ENCODE assay signal across 24 cellular contexts in the genomic region with DNA sequence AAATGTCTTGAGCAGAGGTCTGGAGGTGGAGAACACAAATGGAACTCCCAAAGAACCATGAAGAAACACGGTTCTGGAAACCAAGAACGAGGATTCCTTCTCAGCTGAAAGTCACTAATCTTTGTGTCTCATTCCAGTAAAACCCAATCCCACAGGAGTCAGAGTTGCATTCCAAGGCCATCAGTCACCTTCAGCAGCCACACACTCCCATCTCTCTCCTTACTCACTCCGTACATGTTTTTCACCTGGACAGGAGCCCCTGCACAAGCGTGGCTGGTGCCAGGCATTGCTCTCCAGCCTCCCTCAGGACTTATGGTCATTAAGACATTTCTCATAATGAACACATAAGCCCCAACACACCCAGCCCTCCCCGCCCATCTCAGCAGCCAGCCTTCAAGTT.
DNase-seq lines count a peak whose midpoint lies in the region; ATAC-seq and TF ChIP-seq lines count a peak whose summit lies in the region.
"Had no signal": no experiment of that assay in that cellular context is flagged by ENCODE, and none has a peak within 500 bp of the region (broad histone marks: within the 10 kb centered on the region; RNA-seq: fewer than 3 reads in every experiment).

No MANE protein-coding gene starts in this region.

- H3K4me1 Mint-ChIP-seq in chondrocyte (ENCODE audit: low read depth): peaks cover 52% of the 10 kb centered on the region
- H3K4me1 Mint-ChIP-seq: activated CD4-positive, alpha-beta T cell treated with anti-CD3 and anti-CD28 coated beads for 36 hours; stimulated activated effector memory CD8-positive, alpha-beta T cell treated with anti-CD3 and anti-CD28 coated beads, Interleukin-12 subunit alpha, Interleukin-12 subunit beta, amount 100 ng/mL, for 72 hours had no signal

- peaks cover 3% of the 10 kb centered on the region for H3K9me3 Mint-ChIP-seq in chondrocyte (ENCODE audit: low read depth)
- H3K9me3 Mint-ChIP-seq: activated T-cell treated with anti-CD3 and anti-CD28 coated beads, Interleukin-2, amount 50 U/mL, for 72 hours; GM23338; nephron; stimulated activated effector memory CD8-positive, alpha-beta T cell treated with anti-CD3 and anti-CD28 coated beads, Interleukin-12 subunit alpha, Interleukin-12 subunit beta, amount 100 ng/mL, for 72 hours; T-helper 1 cell treated with Interleukin-12 subunit alpha and Interleukin-12 subunit beta and Interleukin-4 antibody, amounts not matched to agents 30 μg/mL and 1 μg/mL, for 36 hours had no signal

- CTCF ChIA-PET in PC-3 (lab: Charles Lee): no interaction called here

- H2AFZ ChIP-seq in PC-3 (ENCODE audit: low read length) (0 out of 2 replicates have a peak overlapping the region, but pooled peaks have one; percentile 51), osteoblast (ENCODE audit: low read length) (no peak overlapping the region)
- H2AFZ ChIP-seq: GM23338 had no signal

- peak overlapping the region; percentile 53 for H3K9ac ChIP-seq in PC-3 (ENCODE audit: low read length)

- H3F3A ChIP-seq in PC-3 (ENCODE audit: low read length, unreplicated experiment): no peaks in the 10 kb centered on the region

- no peak overlapping the region for H3K4me3 Mint-ChIP-seq in chondrocyte (ENCODE audit: unreplicated experiment)
- H3K4me3 Mint-ChIP-seq: activated CD4-positive, alpha-beta T cell treated with anti-CD3 and anti-CD28 coated beads for 36 hours; activated T-cell treated with anti-CD3 and anti-CD28 coated beads, Interleukin-2, amount 50 U/mL, for 72 hours; GM23338; nephron; stimulated activated effector memory CD8-positive, alpha-beta T cell treated with anti-CD3 and anti-CD28 coated beads, Interleukin-12 subunit alpha, Interleukin-12 subunit beta, amount 100 ng/mL, for 72 hours; T-helper 1 cell treated with Interleukin-12 subunit alpha and Interleukin-12 subunit beta and Interleukin-4 antibody, amounts not matched to agents 30 μg/mL and 1 μg/mL, for 36 hours had no signal

- intact Hi-C loops in PC-3 (cut with micrococcal nuclease): no loop called here

- H3K36me3 Mint-ChIP-seq in chondrocyte (ENCODE audit: low read depth): no peaks in the 10 kb centered on the region
- H3K36me3 Mint-ChIP-seq: stimulated activated effector memory CD8-positive, alpha-beta T cell treated with anti-CD3 and anti-CD28 coated beads, Interleukin-12 subunit alpha, Interleukin-12 subunit beta, amount 100 ng/mL, for 72 hours had no signal

- no peak for TF ChIP-seq CTCF in PC-3 (conservative IDR thresholded peaks at IDR 0.05; ENCODE audit: low read depth, low read length)
- no peak for TF ChIP-seq CTCF in chondrocyte (IDR thresholded peaks at IDR 0.05)
- TF ChIP-seq CTCF in osteoblast (IDR thresholded peaks at IDR 0.05; ENCODE audit: extremely low read depth, low read depth, low read length): no peak

- H3K4me3 ChIP-seq in PC-3 (ENCODE audit: low read length) (no peak overlapping the region), osteoblast (ENCODE audit: insufficient read depth, low read length) (no peak overlapping the region)
- H3K4me3 ChIP-seq: ascending aorta, GM23338, left ventricle myocardium inferior had no signal

- H3K36me3 ChIP-seq in PC-3 (ENCODE audit: low read depth, low read length) (no peaks in the 10 kb centered on the region), osteoblast (ENCODE audit: insufficient read depth, low read length) (no peaks in the 10 kb centered on the region)
- H3K36me3 ChIP-seq: ascending aorta, left ventricle myocardium inferior had no signal

- no peaks in the 10 kb centered on the region for H3K9me2 ChIP-seq in PC-3 (replicated peaks; ENCODE audit: low read length)

- H3K4me1 ChIP-seq in PC-3 (ENCODE audit: insufficient read depth, low read length): peaks cover 21% of the 10 kb centered on the region
- peaks cover 38% of the 10 kb centered on the region for H3K4me1 ChIP-seq in osteoblast (ENCODE audit: insufficient read depth, low read length)
- H3K4me1 ChIP-seq: ascending aorta, left ventricle myocardium inferior had no signal

- no peaks in the 10 kb centered on the region for H3K27me3 ChIP-seq in PC-3 (ENCODE audit: low read length)
- H3K27me3 ChIP-seq in osteoblast (ENCODE audit: insufficient read depth, low read length): no peaks in the 10 kb centered on the region
- H3K27me3 ChIP-seq: ascending aorta had no signal

- no peaks in the 10 kb centered on the region for H3K9me3 ChIP-seq in PC-3 (ENCODE audit: low read length)
- H3K9me3 ChIP-seq in osteoblast (ENCODE audit: low read depth, low read length): no peaks in the 10 kb centered on the region
- H3K9me3 ChIP-seq: ascending aorta, left ventricle myocardium inferior had no signal

- H3K27me3 Mint-ChIP-seq in chondrocyte (ENCODE audit: low read depth): no peaks in the 10 kb centered on the region

- DNase-seq in GM03348 (ENCODE audit: low spot score) (peak; percentile 72), PC-3 (peak; percentile 95), chondrocyte (ENCODE audit: low spot score) (no peak), osteoblast (ENCODE audit: insufficient read length, low spot score, missing footprints) (peak; percentile 63), T-helper 2 cell (no peak)
- DNase-seq: activated CD4-positive, alpha-beta T cell treated with anti-CD3 and anti-CD28 coated beads for 36 hours; activated T-cell treated with anti-CD3 and anti-CD28 coated beads, Interleukin-2, amount 50 U/mL, for 72 hours; C1 segment of cervical spinal cord; DND-41; effector CD8-positive, alpha-beta T cell; glutamatergic neuron; left ventricle myocardium inferior; NCI-H1105; NCI-H345; right cardiac atrium; stimulated activated CD4-positive, alpha-beta T cell treated with anti-CD3 and anti-CD28 coated beads, Interleukin-4, amount 100 ng/mL, for 24 hours had no signal

- ATAC-seq in PC-3: peak; percentile 98
- ATAC-seq in GM19467 (IDR thresholded peaks at IDR 0.05; ENCODE audit: unreplicated experiment): no peak
- ATAC-seq in GM21737 (IDR thresholded peaks at IDR 0.05; ENCODE audit: unreplicated experiment): no peak
- no peak for ATAC-seq in HG03520 (IDR thresholded peaks at IDR 0.05; ENCODE audit: unreplicated experiment)
- ATAC-seq: activated CD4-positive, alpha-beta T cell treated with anti-CD3 and anti-CD28 coated beads for 36 hours; activated T-cell treated with anti-CD3 and anti-CD28 coated beads, Interleukin-2, amount 50 U/mL, for 72 hours; GM23338; right cardiac atrium; stimulated activated effector memory CD8-positive, alpha-beta T cell treated with anti-CD3 and anti-CD28 coated beads, Interleukin-12 subunit alpha, Interleukin-12 subunit beta, amount 100 ng/mL, for 72 hours had no signal

- H3K4me2 ChIP-seq in PC-3 (ENCODE audit: low read length) (peak overlapping the region; percentile 68), osteoblast (ENCODE audit: insufficient read depth, low read length) (peak overlapping the region; percentile 49)
- H3K4me2 ChIP-seq: GM23338 had no signal

- POLR2A ChIA-PET in PC-3 (lab: Charles Lee; ENCODE audit: unreplicated experiment): interaction anchor here (0.5 kb wide), 1 partner anchor 33 kb away, joined by 5 read pairs; no protein-coding TSS in a partner anchor

- BruUV-seq in PC-3 (replicated peaks; lab: Mats Ljungman, UMichigan): no TSS peak

- H3K79me2 ChIP-seq in PC-3 (ENCODE audit: low read length) (no peaks in the 10 kb centered on the region), osteoblast (ENCODE audit: insufficient read depth, low read length) (no peaks in the 10 kb centered on the region)

- H4K20me1 ChIP-seq in PC-3 (ENCODE audit: low read length) (no peaks in the 10 kb centered on the region), osteoblast (ENCODE audit: insufficient read depth, low read length) (no peaks in the 10 kb centered on the region)

- peak overlapping the region; percentile 80 for H3K27ac Mint-ChIP-seq in chondrocyte (ENCODE audit: unreplicated experiment)
- H3K27ac Mint-ChIP-seq: activated CD4-positive, alpha-beta T cell treated with anti-CD3 and anti-CD28 coated beads for 36 hours; activated T-cell treated with anti-CD3 and anti-CD28 coated beads, Interleukin-2, amount 50 U/mL, for 72 hours; GM23338; nephron; stimulated activated effector memory CD8-positive, alpha-beta T cell treated with anti-CD3 and anti-CD28 coated beads, Interleukin-12 subunit alpha, Interleukin-12 subunit beta, amount 100 ng/mL, for 72 hours; T-helper 1 cell treated with Interleukin-12 subunit alpha and Interleukin-12 subunit beta and Interleukin-4 antibody, amounts not matched to agents 30 μg/mL and 1 μg/mL, for 36 hours had no signal

- H3K27ac ChIP-seq in PC-3 (ENCODE audit: low read length): peak overlapping the region; percentile 96
- H3K27ac ChIP-seq in osteoblast (ENCODE audit: low read depth, low read length): peak overlapping the region; percentile 57
- H3K27ac ChIP-seq: ascending aorta, left ventricle myocardium inferior had no signal

Comparison
In these comparisons a context has a peak if more than half of its experiments do, and no peak if none do; other contexts are left out.
1. DNase-seq: peak in GM03348 (single experiment), PC-3 (single experiment) and osteoblast (single experiment); none in chondrocyte (single experiment) and T-helper 2 cell (0 of 5).